1 cellular context compared by ENCODE assay signal in genomic region chr2:20680744-20681143, GRCh38.
TF ChIP-seq lines count a peak whose summit lies in the region.

No MANE protein-coding gene starts in this region.

TF ChIP-seq in HepG2, 621 proteins besides CTCF, POLR2A, EP300 and RAD21:
- TF ChIP-seq PLSCR1 (CRISPR knock-in tag; IDR thresholded peaks at IDR 0.05; ENCODE audit: borderline replicate concordance), result no peak
- 0 out of 2 replicates have a peak, but pooled peaks have one; percentile 25 for TF ChIP-seq FOXO4 (CRISPR knock-in tag; conservative IDR thresholded peaks at IDR 0.05)
- TF ChIP-seq RBM22 (optimal IDR thresholded peaks at IDR 0.05; ENCODE audit: low read length), result peak; percentile 32
